Comparison of ENCODE assay signal across 14 cellular contexts in the genomic region with DNA sequence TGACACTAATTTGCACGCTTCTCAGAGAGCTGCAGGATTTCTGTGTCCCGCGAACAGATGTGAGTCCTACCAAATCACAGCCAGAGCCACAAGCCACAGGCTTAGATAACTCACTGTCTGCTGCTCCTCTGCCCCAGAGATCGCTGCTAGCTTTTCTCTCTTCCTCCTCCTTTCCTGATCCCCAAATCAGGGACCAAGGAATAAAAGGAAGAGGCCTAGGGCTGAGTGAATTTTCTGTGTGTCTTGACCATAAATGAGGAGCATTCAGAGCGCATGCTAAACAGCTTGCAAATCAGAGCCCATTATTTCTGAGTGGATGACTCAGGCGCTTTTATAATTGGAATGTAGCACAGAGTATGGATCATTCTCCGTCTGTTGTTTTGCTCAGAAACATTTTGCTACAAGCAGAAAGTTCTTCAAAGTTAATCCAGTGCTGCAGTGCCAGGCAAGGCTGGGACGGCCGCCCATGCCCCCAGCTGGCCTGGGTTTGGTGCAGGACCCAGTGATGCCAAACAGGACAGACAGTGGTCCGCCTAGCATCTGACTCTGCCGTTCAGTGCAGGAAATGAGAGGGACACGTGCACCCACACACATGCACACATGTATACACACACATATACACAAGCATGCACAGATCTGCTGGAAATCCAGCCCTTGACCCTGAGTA. TPM values are rescaled to one million over a fixed set of nuclear protein-coding genes. Genes with fewer than 3 reads are reported as not detected.
A peak's percentile ranks its signal among the peaks of the same experiment; 100 is the strongest.
DNase-seq lines count a peak whose midpoint lies in the region; ATAC-seq and TF ChIP-seq lines count a peak whose summit lies in the region.
"Had no signal": no experiment of that assay in that cellular context is flagged by ENCODE, and none has a peak within 500 bp of the region (broad histone marks: within the 10 kb centered on the region; RNA-seq: fewer than 3 reads in every experiment).

No MANE protein-coding gene starts in this region.

- no peaks in the 10 kb centered on the region for H3K4me1 Mint-ChIP-seq in effector memory CD8-positive, alpha-beta T cell (ENCODE audit: low read depth in 2 of 2)

- DNase-seq in SK-N-SH = no peak
- peak; percentile 70 for DNase-seq in inferior parietal cortex (ENCODE audit: extremely low spot score)
- DNase-seq in cortex of kidney (lab: John Stamatoyannopoulos, UW) = no peak
- no peak for DNase-seq in activated effector memory CD4-positive, alpha-beta T cell treated with Interleukin-2 at 50 U/mL for 16 hours
- DNase-seq in effector memory CD8-positive, alpha-beta T cell = no peak
- DNase-seq: kidney glomerular epithelial cell, NCI-H1105 treated with DMSO at 0.1 percent for 48 hours, NCI-H82, spleen had no signal

- no peaks in the 10 kb centered on the region for H3K9me3 Mint-ChIP-seq in effector memory CD8-positive, alpha-beta T cell
- H3K9me3 Mint-ChIP-seq: nephron had no signal

- H3K27me3 ChIP-seq in SK-N-SH (ENCODE audit: insufficient read depth) = no peaks in the 10 kb centered on the region
- H3K27me3 ChIP-seq: spleen had no signal

- no peak overlapping the region for H3K9ac ChIP-seq in SK-N-SH

- no peak overlapping the region for H3K4me2 ChIP-seq in SK-N-SH

- no peaks in the 10 kb centered on the region for H3K79me2 ChIP-seq in SK-N-SH (ENCODE audit: insufficient read depth)

- H3K4me3 ChIP-seq in SK-N-SH (ENCODE audit: low read depth in 2 of 2, low read length in 1 of 2) = no peak overlapping the region
- H3K4me3 ChIP-seq: spleen had no signal

- H3K27me3 Mint-ChIP-seq in effector memory CD8-positive, alpha-beta T cell = no peaks in the 10 kb centered on the region

- no peak overlapping the region for H3K27ac Mint-ChIP-seq in effector memory CD8-positive, alpha-beta T cell

- POLR2A ChIA-PET in SK-N-SH (lab: Yijun Ruan, JAX) = no interaction called here

- no peaks in the 10 kb centered on the region for H3K9me2 ChIP-seq in SK-N-SH

- no peak overlapping the region for H3K27ac ChIP-seq in SK-N-SH (ENCODE audit: low read depth in 2 of 2, low read length in 1 of 2)
- peak overlapping the region; percentile 86 for H3K27ac ChIP-seq in angular gyrus (ENCODE audit: low read depth, low read length)
- H3K27ac ChIP-seq in temporal lobe (ENCODE audit: low read depth, low read length) = peak overlapping the region; percentile 85
- H3K27ac ChIP-seq: spleen had no signal

- peaks cover 51% of the 10 kb centered on the region for H3K36me3 Mint-ChIP-seq in effector memory CD8-positive, alpha-beta T cell (ENCODE audit: insufficient read depth)

- no peak overlapping the region for H3K4me3 Mint-ChIP-seq in effector memory CD8-positive, alpha-beta T cell

- TF ChIP-seq CTCF in SK-N-SH (IDR thresholded peaks at IDR 0.05) = no peak

- WGBS in SK-N-SH (ENCODE audit: low lambda C conversion rate) = 60% methylated on average over 8 of the region's 12 CpGs

- no peak overlapping the region for H2AFZ ChIP-seq in SK-N-SH (ENCODE audit: low read depth)

- no peaks in the 10 kb centered on the region for H3K9me3 ChIP-seq in SK-N-SH
- H3K9me3 ChIP-seq: spleen had no signal

- peak; percentile 65 for ATAC-seq in SK-N-SH treated with all-trans-retinoic acid at 6 μM for 48 hours
- no peak for ATAC-seq in effector memory CD8-positive, alpha-beta T cell (replicated peaks)
- ATAC-seq: HCT116 had no signal

- CTCF ChIA-PET in SK-N-SH (lab: Yijun Ruan, JAX) = interaction anchor here (0.7 to 5.8 kb wide), 12 partner anchors 10 to 151 kb away, joined by 3 to 47 read pairs (median 4); no protein-coding TSS in a partner anchor

- no peaks in the 10 kb centered on the region for H3K36me3 ChIP-seq in SK-N-SH (replicated peaks in 1 of 2; ENCODE audit: control insufficient read depth in 1 of 2, insufficient read depth in 2 of 2, low read length in 1 of 2)

- H3K4me1 ChIP-seq in SK-N-SH (ENCODE audit: control insufficient read depth in 1 of 2, insufficient read depth in 2 of 2, low read depth in 1 of 2, low read length in 1 of 2) = peaks cover 0 to 18% of the 10 kb centered on the region in 2 experiments; a peak in 1 of 4 replicates

- TF ChIP-seq EP300 in SK-N-SH (IDR thresholded peaks at IDR 0.05; ENCODE audit: borderline replicate concordance in 1 of 2, low read depth in 1 of 2, low read length in 1 of 2) = no peak

- no peak for TF ChIP-seq RAD21 in SK-N-SH (IDR thresholded peaks at IDR 0.05; ENCODE audit: low read length)

- no peaks in the 10 kb centered on the region for H4K20me1 ChIP-seq in SK-N-SH (ENCODE audit: insufficient read depth)

- H3F3A ChIP-seq in SK-N-SH (replicated peaks; ENCODE audit: insufficient read depth) = no peaks in the 10 kb centered on the region

TF ChIP-seq in SK-N-SH treated with all-trans-retinoic acid at 6 μM for 48 hours, 23 proteins besides CTCF, POLR2A, EP300 and RAD21 (continues in another document):
- TF ChIP-seq ISL1 (CRISPR knock-in tag; IDR thresholded peaks at IDR 0.05) (no peak), ARNTL (CRISPR knock-in tag; IDR thresholded peaks at IDR 0.05; ENCODE audit: borderline replicate concordance, low read depth) (no peak), PPARA (CRISPR knock-in tag; IDR thresholded peaks at IDR 0.05; ENCODE audit: borderline replicate concordance) (no peak), GLIS3 (CRISPR knock-in tag; IDR thresholded peaks at IDR 0.05) (no peak), ZFP3 (CRISPR knock-in tag; IDR thresholded peaks at IDR 0.05) (no peak), CSDC2 (CRISPR knock-in tag; IDR thresholded peaks at IDR 0.05) (no peak)
- TF ChIP-seq, protein P1, sequence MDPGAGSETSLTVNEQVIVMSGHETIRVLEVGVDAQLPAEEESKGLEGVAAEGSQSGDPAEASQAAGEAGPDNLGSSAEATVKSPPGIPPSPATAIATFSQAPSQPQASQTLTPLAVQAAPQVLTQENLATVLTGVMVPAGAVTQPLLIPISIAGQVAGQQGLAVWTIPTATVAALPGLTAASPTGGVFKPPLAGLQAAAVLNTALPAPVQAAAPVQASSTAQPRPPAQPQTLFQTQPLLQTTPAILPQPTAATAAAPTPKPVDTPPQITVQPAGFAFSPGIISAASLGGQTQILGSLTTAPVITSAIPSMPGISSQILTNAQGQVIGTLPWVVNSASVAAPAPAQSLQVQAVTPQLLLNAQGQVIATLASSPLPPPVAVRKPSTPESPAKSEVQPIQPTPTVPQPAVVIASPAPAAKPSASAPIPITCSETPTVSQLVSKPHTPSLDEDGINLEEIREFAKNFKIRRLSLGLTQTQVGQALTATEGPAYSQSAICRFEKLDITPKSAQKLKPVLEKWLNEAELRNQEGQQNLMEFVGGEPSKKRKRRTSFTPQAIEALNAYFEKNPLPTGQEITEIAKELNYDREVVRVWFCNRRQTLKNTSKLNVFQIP (CRISPR knock-in tag; IDR thresholded peaks at IDR 0.05; ENCODE audit: borderline replicate concordance, low read depth) = no peak

TF ChIP-seq in SK-N-SH, 30 proteins besides CTCF, POLR2A, EP300 and RAD21 (continues in another document):
- TF ChIP-seq FOSL2 (IDR thresholded peaks at IDR 0.05; ENCODE audit: borderline replicate concordance, low read depth) = no peak
- no peak for TF ChIP-seq FOXM1 (IDR thresholded peaks at IDR 0.05; ENCODE audit: low read depth)
- no peak for TF ChIP-seq REST (IDR thresholded peaks at IDR 0.05; ENCODE audit: low read depth, low read length)
- TF ChIP-seq NRF1 (IDR thresholded peaks at IDR 0.05; ENCODE audit: low read depth, low read length) = no peak
- TF ChIP-seq MXI1 (IDR thresholded peaks at IDR 0.05; ENCODE audit: low read depth, low read length) = no peak
- no peak for TF ChIP-seq USF2 (IDR thresholded peaks at IDR 0.05; ENCODE audit: borderline replicate concordance, low read depth, low read length)
- TF ChIP-seq MAX (IDR thresholded peaks at IDR 0.05; ENCODE audit: low read depth) = no peak

RNA-seq across cellular contexts. Expression of gene KCNAB2, which starts 38.2 kb away (rescaled TPM):
- polyA plus RNA-seq in SK-N-SH (2012; rRNA removed) = 6.1 and 7.6 TPM in 2 replicates
- 3.3 and 4.6 TPM in 2 replicates for polyA plus RNA-seq in SK-N-SH (2012; cell fraction: cytosol; rRNA removed)
- 12.2 and 13.1 TPM in 2 replicates for polyA plus RNA-seq in SK-N-SH (2012; cell fraction: nucleus; rRNA removed)
- 9.1 TPM for total RNA-seq in temporal lobe

Comparison
In these comparisons a context has a peak if more than half of its experiments do, and no peak if none do; other contexts are left out.
1. H3K27ac ChIP-seq: peak in angular gyrus (single experiment) and temporal lobe (single experiment); none in SK-N-SH (0 of 2).